16 cellular contexts compared by ENCODE assay signal in genomic region chr7:24912874-24913514, GRCh38.
DNase-seq lines count a peak whose midpoint lies in the region; ATAC-seq and TF ChIP-seq lines count a peak whose summit lies in the region.
"Had no signal": no experiment of that assay in that cellular context is flagged by ENCODE, and none has a peak within 500 bp of the region (broad histone marks: within the 10 kb centered on the region; RNA-seq: fewer than 3 reads in every experiment).

No MANE protein-coding gene starts in this region.

- no peak overlapping the region for H3K4me3 Mint-ChIP-seq in activated CD4-positive, alpha-beta memory T cell treated with anti-CD3 and anti-CD28 coated beads for 36 hours

- intact Hi-C loops in HCT116 (cut with micrococcal nuclease), result no loop called here
- intact Hi-C loops in activated CD4-positive, alpha-beta memory T cell treated with anti-CD3 and anti-CD28 coated beads for 36 hours (cut with micrococcal nuclease), result loop anchor here (5.0 kb wide), 1 partner anchor 1381 kb away; the partner anchor contains the start of gene TRA2A
- intact Hi-C loops in psoas muscle (cut with DNase I), result no loop called here

- WGBS in mesendoderm (ENCODE audit: extremely low coverage, insufficient coverage, low lambda C conversion rate), result no CpG with 5 or more reads among the region's 8 CpGs
- WGBS in psoas muscle, 3 donors, result 77 to 83% (median 83%) methylated on average over 8 of the region's 8 CpGs

- H3K79me1 ChIP-seq in mesendoderm (ENCODE audit: low read length), result peaks cover 9% of the 10 kb centered on the region

- no peak overlapping the region for H3K23ac ChIP-seq in mesendoderm (ENCODE audit: low read length)

- CTCF ChIA-PET in HCT116 (lab: Charles Lee), result interaction anchor here (0.5 kb wide), 1 partner anchor 128 kb away, joined by 3 read pairs; no protein-coding TSS in a partner anchor
- CTCF ChIA-PET in activated CD4-positive, alpha-beta memory T cell treated with anti-CD3 and anti-CD28 coated beads for 36 hours (lab: Charles Lee), result interaction anchor here (1.5 kb wide), 1 partner anchor 68 kb away, joined by 4 read pairs; no protein-coding TSS in a partner anchor

- H4K20me1 ChIP-seq in HCT116 (ENCODE audit: insufficient read depth), result no peaks in the 10 kb centered on the region

- POLR2A ChIA-PET in HCT116 (lab: Charles Lee), result interaction anchor here (1.0 kb wide), 1 partner anchor 212 kb away, joined by 4 read pairs; no protein-coding TSS in a partner anchor
- POLR2A ChIA-PET in activated CD4-positive, alpha-beta memory T cell treated with anti-CD3 and anti-CD28 coated beads for 36 hours (lab: Charles Lee), result interaction anchor here (0.9 to 1.9 kb wide), 2 partner anchors 66 to 68 kb away, joined by 6 to 7 read pairs; no protein-coding TSS in a partner anchor

- H3K27ac ChIP-seq in HCT116 (ENCODE audit: low read depth, low read length) (no peak overlapping the region), mesendoderm (ENCODE audit: low read depth, low read length) (no peak overlapping the region), psoas muscle (no peak overlapping the region)
- H3K27ac ChIP-seq: KMS-11, pancreas had no signal

- H3K36me3 Mint-ChIP-seq in activated CD4-positive, alpha-beta memory T cell treated with anti-CD3 and anti-CD28 coated beads for 36 hours, result no peaks in the 10 kb centered on the region

- H3K4me1 ChIP-seq in HCT116 (ENCODE audit: control insufficient read depth in 1 of 2, insufficient read depth in 2 of 2, low read length in 2 of 2) (peaks cover 23 to 68% of the 10 kb centered on the region in 2 experiments), mesendoderm (ENCODE audit: control insufficient read depth, low read depth, low read length) (peaks cover 20% of the 10 kb centered on the region), psoas muscle (peaks cover 22% of the 10 kb centered on the region)

- ATAC-seq in HCT116 (no peak), psoas muscle (no peak)
- ATAC-seq: activated naive CD4-positive, alpha-beta T cell treated with anti-CD3 and anti-CD28 coated beads, Interleukin-2, amount 50 U/mL, for 72 hours; pancreas had no signal

- no peaks in the 10 kb centered on the region for H3K9me3 ChIP-seq in HCT116 (ENCODE audit: control insufficient read depth in 1 of 2, insufficient read depth in 1 of 2, low read depth in 1 of 2, low read length in 2 of 2)
- no peaks in the 10 kb centered on the region for H3K9me3 ChIP-seq in psoas muscle
- H3K9me3 ChIP-seq: pancreas had no signal

- H3K9ac ChIP-seq in HCT116 (ENCODE audit: low read length) (no peak overlapping the region), mesendoderm (ENCODE audit: low read length) (no peak overlapping the region)
- H3K9ac ChIP-seq: KMS-11 had no signal

- H3K27me3 Mint-ChIP-seq in activated CD4-positive, alpha-beta memory T cell treated with anti-CD3 and anti-CD28 coated beads for 36 hours, result no peaks in the 10 kb centered on the region

- no peak for TF ChIP-seq RAD21 in HCT116 (IDR thresholded peaks at IDR 0.05; ENCODE audit: low read depth)

- no peak for TF ChIP-seq CTCF in HCT116 (IDR thresholded peaks at IDR 0.05 in 2 of 3, conservative IDR thresholded peaks at IDR 0.05 in 1 of 3; ENCODE audit: borderline replicate concordance in 1 of 3, insufficient read depth in 1 of 3, low read depth in 2 of 3, low read length in 2 of 3)
- no peak for TF ChIP-seq CTCF in psoas muscle (IDR thresholded peaks at IDR 0.05)

- peak; percentile 69 for DNase-seq in NCI-H510A treated with DMSO at 0.1 percent for 48 hours (lab: John Stamatoyannopoulos, UW)
- no peak for DNase-seq in NCI-H510A (lab: John Stamatoyannopoulos, UW)
- no peak for DNase-seq in HCT116 (ENCODE audit: low read depth, low spot score)
- DNase-seq in activated CD4-positive, alpha-beta memory T cell treated with anti-CD3 and anti-CD28 coated beads for 36 hours, result no peak
- DNase-seq in mesendoderm, result no peak
- no peak for DNase-seq in activated effector memory CD4-positive, alpha-beta T cell treated with anti-CD3 and anti-CD28 coated beads, Interleukin-2, amount 50 U/mL, for 16 hours
- DNase-seq in foreskin melanocyte, result no peak
- DNase-seq in psoas muscle, result no peak
- DNase-seq: activated CD8-positive, alpha-beta memory T cell treated with anti-CD3 and anti-CD28 coated beads for 24 hours; caudate nucleus; COR-L47; midbrain; T-helper 9 cell had no signal

- no peak overlapping the region for H4K8ac ChIP-seq in mesendoderm (ENCODE audit: low read depth, low read length)

- no peak overlapping the region for H2AFZ ChIP-seq in HCT116 (ENCODE audit: low read depth, low read length, poor library complexity, severe bottlenecking)

- H3K56ac ChIP-seq in mesendoderm (ENCODE audit: low read length), result peak overlapping the region; percentile 52

- H3K79me2 ChIP-seq in HCT116 (ENCODE audit: insufficient read depth, low read length) (peaks cover 97% of the 10 kb centered on the region), mesendoderm (ENCODE audit: control insufficient read depth, insufficient read depth, low read length) (no peaks in the 10 kb centered on the region)

- no peak overlapping the region for H3K4me3 ChIP-seq in HCT116 (replicated peaks in 1 of 2; ENCODE audit: low read depth in 1 of 2, low read length in 2 of 2)
- no peak overlapping the region for H3K4me3 ChIP-seq in mesendoderm (ENCODE audit: low read length)
- H3K4me3 ChIP-seq in psoas muscle, result no peak overlapping the region
- H3K4me3 ChIP-seq: pancreas had no signal

- no peaks in the 10 kb centered on the region for H3K36me3 ChIP-seq in HCT116 (ENCODE audit: control insufficient read depth in 1 of 2, insufficient read depth in 2 of 2, low read length in 2 of 2)
- no peaks in the 10 kb centered on the region for H3K36me3 ChIP-seq in mesendoderm (ENCODE audit: control insufficient read depth, insufficient read depth, low read length)
- H3K36me3 ChIP-seq in psoas muscle (ENCODE audit: insufficient read depth in 1 of 2, low read depth in 1 of 2), result no peaks in the 10 kb centered on the region
- H3K36me3 ChIP-seq: pancreas had no signal

- H3K27me3 ChIP-seq in HCT116 (ENCODE audit: insufficient read depth, low read length) (no peaks in the 10 kb centered on the region), mesendoderm (ENCODE audit: insufficient read depth, low read length, poor library complexity) (no peaks in the 10 kb centered on the region), psoas muscle (ENCODE audit: insufficient read depth in 3 of 3, low read length in 2 of 3) (no peaks in the 10 kb centered on the region)
- H3K27me3 ChIP-seq: pancreas had no signal

- no peak for TF ChIP-seq POLR2A in HCT116 (IDR thresholded peaks at IDR 0.05; ENCODE audit: borderline replicate concordance, extremely low read depth, insufficient read depth, insufficient read length)

- peak overlapping the region; percentile 34 for H3K4me2 ChIP-seq in HCT116 (ENCODE audit: low read length)
- H3K4me2 ChIP-seq in mesendoderm (ENCODE audit: low read length), result no peak overlapping the region
- H3K4me2 ChIP-seq: KMS-11 had no signal

- H3K27ac Mint-ChIP-seq in activated CD4-positive, alpha-beta memory T cell treated with anti-CD3 and anti-CD28 coated beads for 36 hours, result peak overlapping the region; percentile 52
- H3K27ac Mint-ChIP-seq: activated naive CD4-positive, alpha-beta T cell treated with anti-CD3 and anti-CD28 coated beads, Interleukin-2, amount 50 U/mL, for 72 hours had no signal

- no peaks in the 10 kb centered on the region for H3K9me3 Mint-ChIP-seq in activated CD4-positive, alpha-beta memory T cell treated with anti-CD3 and anti-CD28 coated beads for 36 hours
- H3K9me3 Mint-ChIP-seq: activated naive CD4-positive, alpha-beta T cell treated with anti-CD3 and anti-CD28 coated beads, Interleukin-2, amount 50 U/mL, for 72 hours had no signal

- H2BK15ac ChIP-seq in mesendoderm (replicated peaks; ENCODE audit: low read depth), result no peak overlapping the region

- no peak overlapping the region for H3K18ac ChIP-seq in mesendoderm (ENCODE audit: low read length)

- RAD21 ChIA-PET in HCT116 (lab: Charles Lee; ENCODE audit: low non-redundant PET in 1 of 2, low total read pairs in 2 of 2, uncharacterized antibody in 2 of 2, unreplicated experiment in 2 of 2), result no interaction called here

- peak overlapping the region; percentile 74 for H2AK5ac ChIP-seq in mesendoderm (ENCODE audit: low read length)

- H4K5ac ChIP-seq in mesendoderm (ENCODE audit: low read length), result no peak overlapping the region

- H3K9me2 ChIP-seq in HCT116 (ENCODE audit: insufficient read depth), result no peaks in the 10 kb centered on the region

- H2BK5ac ChIP-seq in mesendoderm (ENCODE audit: low read length), result peak overlapping the region; percentile 73

- no TSS peak for BruUV-seq in HCT116 (replicated peaks; lab: Mats Ljungman, UMichigan)

- no peak overlapping the region for H3K4ac ChIP-seq in mesendoderm (ENCODE audit: low read depth, low read length)

- H3K4me1 Mint-ChIP-seq in activated CD4-positive, alpha-beta memory T cell treated with anti-CD3 and anti-CD28 coated beads for 36 hours (ENCODE audit: low read depth), result peaks cover 78% of the 10 kb centered on the region

- no peak overlapping the region for H2BK120ac ChIP-seq in mesendoderm (ENCODE audit: low read depth, low read length)

TF ChIP-seq in HCT116, 20 proteins besides CTCF, POLR2A, EP300 and RAD21:
- 0 out of 2 replicates have a peak, but pooled peaks have one; percentile 10 for TF ChIP-seq MAX (IDR thresholded peaks at IDR 0.05)
- TF ChIP-seq ATF3 (IDR thresholded peaks at IDR 0.05), result no peak
